Comparison of ENCODE assay signal across 8 cellular contexts in the genomic region with DNA sequence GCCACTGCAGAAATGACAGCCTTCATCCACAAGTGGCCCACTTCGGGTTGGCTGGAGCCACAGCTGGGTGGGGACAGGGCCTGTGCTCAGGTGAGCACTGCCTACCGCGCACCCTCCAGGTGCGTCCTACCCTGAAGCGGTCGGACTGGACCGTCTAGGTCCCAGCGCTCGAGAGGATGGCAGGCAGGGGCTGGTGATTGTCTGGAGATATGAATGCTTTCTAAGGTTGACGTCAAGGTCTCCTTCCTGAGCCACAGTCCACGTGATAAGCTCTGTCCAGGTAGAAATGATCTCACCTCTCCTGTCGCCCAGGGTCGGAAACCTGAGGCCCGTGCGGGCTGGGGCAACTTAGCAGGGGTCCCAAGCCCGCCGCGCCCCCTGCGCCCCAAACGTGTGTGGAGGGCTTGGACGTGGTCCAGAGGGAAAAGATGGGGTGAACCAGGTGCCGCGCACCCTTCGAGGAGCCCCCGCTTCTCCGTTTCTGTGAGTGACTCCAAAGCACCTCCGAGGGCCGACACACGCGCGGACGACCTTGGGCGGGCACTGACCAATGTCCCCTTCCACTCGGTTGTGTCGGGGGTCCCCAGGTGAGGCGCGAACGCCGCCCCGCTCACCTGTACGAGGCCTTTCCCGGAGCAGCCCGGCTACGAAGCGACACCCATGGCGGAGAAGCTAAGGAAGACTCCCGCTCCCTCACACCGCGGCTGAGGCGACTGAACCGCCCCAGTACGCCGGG. TPM values are rescaled to one million over a fixed set of nuclear protein-coding genes. Genes with fewer than 3 reads are reported as not detected.
DNase-seq lines count a peak whose midpoint lies in the region; ATAC-seq and TF ChIP-seq lines count a peak whose summit lies in the region.

No MANE protein-coding gene starts in this region.

- in situ Hi-C loops in gastrocnemius medialis (cut with MboI; ENCODE audit: low sequenced_read_pairs in 4 of 4), result loop anchor here in 1 of 4 donors (10.0 kb wide), 1 partner anchor 169 kb away; a partner anchor contains a TSS
- in situ Hi-C loops in ACHN (cut with HindIII; ENCODE audit: low pct_ligation_motif_present, low pct_unique_long_range_greater_than_20kb, low sequenced_read_pairs), result no loop called here

- CTCF ChIA-PET in HEK293 (lab: Yijun Ruan, JAX), result interaction anchor here (0.6 to 8.6 kb wide), 5 partner anchors 14 to 54 kb away, joined by 3 to 74 read pairs (median 5); no protein-coding TSS in a partner anchor

- TF ChIP-seq POLR2A in gastrocnemius medialis (IDR thresholded peaks at IDR 0.05), result peak; percentile 85 to 92

- H3K9me3 ChIP-seq in BLaER1 (no peaks in the 10 kb centered on the region), HEK293 (ENCODE audit: control insufficient read depth, insufficient read depth, low read depth, low read length) (no peaks in the 10 kb centered on the region), left ventricle myocardium inferior (replicated peaks) (peaks cover 11% of the 10 kb centered on the region), gastrocnemius medialis (no peaks in the 10 kb centered on the region)

- intact Hi-C loops in left ventricle myocardium inferior (cut with micrococcal nuclease) (no loop called here), gastrocnemius medialis (cut with DNase I; ENCODE audit: low total_unique reads) (loop anchor here (1.0 to 2.0 kb wide), 4 partner anchors 33 to 165 kb away; a partner anchor contains a TSS)

- DNase-seq in T-helper 9 cell, result peak; percentile 14
- DNase-seq in left ventricle myocardium inferior, result peak; percentile 21
- DNase-seq in gastrocnemius medialis, result peak in 1 of 2 donors; percentile 32
- no peak for DNase-seq in ACHN
- DNase-seq in OCI-M1 (lab: John Stamatoyannopoulos, UW), result no peak
- DNase-seq in NOMO-1 treated with DMSO at 0.1 percent for 48 hours (lab: John Stamatoyannopoulos, UW; ENCODE audit: unreplicated experiment), result no peak

- ATAC-seq in gastrocnemius medialis, result peak; percentile 13 to 25

- peaks cover 21% of the 10 kb centered on the region for H3K4me1 ChIP-seq in BLaER1
- H3K4me1 ChIP-seq in HEK293 (ENCODE audit: control insufficient read depth, insufficient read depth, low read length), result no peaks in the 10 kb centered on the region
- peaks cover 34% of the 10 kb centered on the region for H3K4me1 ChIP-seq in left ventricle myocardium inferior
- peaks cover 16 to 19% of the 10 kb centered on the region in 2 donors for H3K4me1 ChIP-seq in gastrocnemius medialis

- H3K36me3 ChIP-seq in BLaER1 (no peaks in the 10 kb centered on the region), HEK293 (ENCODE audit: control insufficient read depth in 2 of 2, insufficient read depth in 1 of 2, low read length in 2 of 2) (no peaks in the 10 kb centered on the region), left ventricle myocardium inferior (no peaks in the 10 kb centered on the region), gastrocnemius medialis (no peaks in the 10 kb centered on the region)

- peak overlapping the region; percentile 67 for H3K9ac ChIP-seq in BLaER1

- TF ChIP-seq CTCF in HEK293 (tag by site-specific recombination; IDR thresholded peaks at IDR 0.05) (no peak), left ventricle myocardium inferior (IDR thresholded peaks at IDR 0.05; ENCODE audit: borderline replicate concordance) (no peak), gastrocnemius medialis (IDR thresholded peaks at IDR 0.05 in 4 of 5, conservative IDR thresholded peaks at IDR 0.05 in 1 of 5) (no peak)

- peak overlapping the region; percentile 65 for H3K4me3 ChIP-seq in BLaER1
- peak overlapping the region; percentile 46 for H3K4me3 ChIP-seq in HEK293 (ENCODE audit: low read depth, low read length)
- peak overlapping the region; percentile 89 for H3K4me3 ChIP-seq in left ventricle myocardium inferior
- peak overlapping the region; percentile 70 to 82 (median 74) for H3K4me3 ChIP-seq in gastrocnemius medialis

- POLR2A ChIA-PET in HEK293 (lab: Yijun Ruan, JAX), result interaction anchor here (0.6 to 2.8 kb wide), 14 partner anchors 8 to 274 kb away, joined by 3 to 23 read pairs (median 7); a partner anchor contains a TSS

- H3K27me3 ChIP-seq in BLaER1, result no peaks in the 10 kb centered on the region
- H3K27me3 ChIP-seq in left ventricle myocardium inferior (ENCODE audit: low read depth), result no peaks in the 10 kb centered on the region
- H3K27me3 ChIP-seq in gastrocnemius medialis, result no peaks in the 10 kb centered on the region

- H4K20me1 ChIP-seq in BLaER1, result no peaks in the 10 kb centered on the region

- peak overlapping the region; percentile 97 for H3K4me2 ChIP-seq in BLaER1

- 0 out of 2 replicates have a peak overlapping the region, but pooled peaks have one; percentile 27 for H3K27ac ChIP-seq in BLaER1
- H3K27ac ChIP-seq in HEK293 (ENCODE audit: extremely low read depth, low read depth, low read length), result no peak overlapping the region
- peak overlapping the region; percentile 85 for H3K27ac ChIP-seq in left ventricle myocardium inferior (replicated peaks)
- peak overlapping the region; percentile 80 to 91 (median 88) for H3K27ac ChIP-seq in gastrocnemius medialis

TF ChIP-seq in HEK293, 187 proteins besides CTCF, POLR2A, EP300 and RAD21 (continues in another document):
- TF ChIP-seq MZF1 (tag by site-specific recombination; IDR thresholded peaks at IDR 0.05; ENCODE audit: borderline replicate concordance), result no peak
- TF ChIP-seq SCRT2 (tag by site-specific recombination; IDR thresholded peaks at IDR 0.05), result 0 out of 2 replicates have a peak, but pooled peaks have one; percentile 42
- TF ChIP-seq, protein P1, sequence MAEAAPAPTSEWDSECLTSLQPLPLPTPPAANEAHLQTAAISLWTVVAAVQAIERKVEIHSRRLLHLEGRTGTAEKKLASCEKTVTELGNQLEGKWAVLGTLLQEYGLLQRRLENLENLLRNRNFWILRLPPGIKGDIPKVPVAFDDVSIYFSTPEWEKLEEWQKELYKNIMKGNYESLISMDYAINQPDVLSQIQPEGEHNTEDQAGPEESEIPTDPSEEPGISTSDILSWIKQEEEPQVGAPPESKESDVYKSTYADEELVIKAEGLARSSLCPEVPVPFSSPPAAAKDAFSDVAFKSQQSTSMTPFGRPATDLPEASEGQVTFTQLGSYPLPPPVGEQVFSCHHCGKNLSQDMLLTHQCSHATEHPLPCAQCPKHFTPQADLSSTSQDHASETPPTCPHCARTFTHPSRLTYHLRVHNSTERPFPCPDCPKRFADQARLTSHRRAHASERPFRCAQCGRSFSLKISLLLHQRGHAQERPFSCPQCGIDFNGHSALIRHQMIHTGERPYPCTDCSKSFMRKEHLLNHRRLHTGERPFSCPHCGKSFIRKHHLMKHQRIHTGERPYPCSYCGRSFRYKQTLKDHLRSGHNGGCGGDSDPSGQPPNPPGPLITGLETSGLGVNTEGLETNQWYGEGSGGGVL (tag by site-specific recombination; IDR thresholded peaks at IDR 0.05), result no peak
- no peak for TF ChIP-seq BCL11B (tag by site-specific recombination; IDR thresholded peaks at IDR 0.05; ENCODE audit: low read depth)
- no peak for TF ChIP-seq ZNF521 (tag by site-specific recombination; IDR thresholded peaks at IDR 0.05)
- no peak for TF ChIP-seq PRDM1 (tag by site-specific recombination; IDR thresholded peaks at IDR 0.05)
- no peak for TF ChIP-seq SP3 (tag by site-specific recombination; IDR thresholded peaks at IDR 0.05)
- TF ChIP-seq KLF10 (tag by site-specific recombination; IDR thresholded peaks at IDR 0.05), result no peak
- TF ChIP-seq ZNF624 (tag by site-specific recombination; IDR thresholded peaks at IDR 0.05), result no peak
- no peak for TF ChIP-seq ZNF133 (tag by site-specific recombination; IDR thresholded peaks at IDR 0.05)
- no peak for TF ChIP-seq ZNF292 (tag by site-specific recombination; IDR thresholded peaks at IDR 0.05; ENCODE audit: borderline replicate concordance, low read depth)
- 0 out of 2 replicates have a peak, but pooled peaks have one; percentile 52 for TF ChIP-seq ZNF837 (tag by site-specific recombination; IDR thresholded peaks at IDR 0.05)
- TF ChIP-seq ZNF785 (tag by site-specific recombination; IDR thresholded peaks at IDR 0.05), result no peak
- no peak for TF ChIP-seq ZNF626 (tag by site-specific recombination; IDR thresholded peaks at IDR 0.05)
- TF ChIP-seq, protein P2, sequence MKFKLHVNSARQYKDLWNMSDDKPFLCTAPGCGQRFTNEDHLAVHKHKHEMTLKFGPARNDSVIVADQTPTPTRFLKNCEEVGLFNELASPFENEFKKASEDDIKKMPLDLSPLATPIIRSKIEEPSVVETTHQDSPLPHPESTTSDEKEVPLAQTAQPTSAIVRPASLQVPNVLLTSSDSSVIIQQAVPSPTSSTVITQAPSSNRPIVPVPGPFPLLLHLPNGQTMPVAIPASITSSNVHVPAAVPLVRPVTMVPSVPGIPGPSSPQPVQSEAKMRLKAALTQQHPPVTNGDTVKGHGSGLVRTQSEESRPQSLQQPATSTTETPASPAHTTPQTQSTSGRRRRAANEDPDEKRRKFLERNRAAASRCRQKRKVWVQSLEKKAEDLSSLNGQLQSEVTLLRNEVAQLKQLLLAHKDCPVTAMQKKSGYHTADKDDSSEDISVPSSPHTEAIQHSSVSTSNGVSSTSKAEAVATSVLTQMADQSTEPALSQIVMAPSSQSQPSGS (tag by site-specific recombination; IDR thresholded peaks at IDR 0.05; ENCODE audit: low read depth), result no peak
- TF ChIP-seq, protein P3, sequence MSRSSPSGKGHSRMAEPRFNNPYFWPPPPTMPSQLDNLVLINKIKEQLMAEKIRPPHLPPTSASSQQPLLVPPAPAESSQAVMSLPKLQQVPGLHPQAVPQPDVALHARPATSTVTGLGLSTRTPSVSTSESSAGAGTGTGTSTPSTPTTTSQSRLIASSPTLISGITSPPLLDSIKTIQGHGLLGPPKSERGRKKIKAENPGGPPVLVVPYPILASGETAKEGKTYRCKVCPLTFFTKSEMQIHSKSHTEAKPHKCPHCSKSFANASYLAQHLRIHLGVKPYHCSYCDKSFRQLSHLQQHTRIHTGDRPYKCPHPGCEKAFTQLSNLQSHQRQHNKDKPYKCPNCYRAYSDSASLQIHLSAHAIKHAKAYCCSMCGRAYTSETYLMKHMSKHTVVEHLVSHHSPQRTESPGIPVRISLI (tag by site-specific recombination; IDR thresholded peaks at IDR 0.05), result no peak
- no peak for TF ChIP-seq HOXA7 (CRISPR knock-in tag; IDR thresholded peaks at IDR 0.05; ENCODE audit: borderline replicate concordance)
- no peak for TF ChIP-seq ZNF239 (tag by site-specific recombination; IDR thresholded peaks at IDR 0.05)
- TF ChIP-seq SCRT1 (tag by site-specific recombination; IDR thresholded peaks at IDR 0.05; ENCODE audit: borderline replicate concordance), result no peak
- TF ChIP-seq SALL2 (tag by site-specific recombination; IDR thresholded peaks at IDR 0.05; ENCODE audit: borderline replicate concordance), result no peak
- no peak for TF ChIP-seq GLIS2 (tag by site-specific recombination; IDR thresholded peaks at IDR 0.05)
- no peak for TF ChIP-seq ZNF707 (tag by site-specific recombination; IDR thresholded peaks at IDR 0.05)
- no peak for TF ChIP-seq ZNF664 (tag by site-specific recombination; IDR thresholded peaks at IDR 0.05)

RNA-seq across cellular contexts. Expression of a gene that starts 0.9 kb away (rescaled TPM):
- total RNA-seq in left ventricle myocardium inferior, result 13.6 TPM
- 10 to 100 TPM; 10.4 to 16.5 (median 13.5) TPM for total RNA-seq in gastrocnemius medialis

RNA-seq across cellular contexts. Expression of a gene that starts 20.9 kb away (rescaled TPM):
- 2.0 TPM for total RNA-seq in left ventricle myocardium inferior
- 1 to 10 TPM in 3 of 4 donors, under 1 TPM in 1; 0.80 to 2.9 (median 1.8) TPM for total RNA-seq in gastrocnemius medialis

Comparison
In these comparisons a context has a peak if more than half of its experiments do, and no peak if none do; other contexts are left out.
1. DNase-seq: peak in T-helper 9 cell (single experiment) and left ventricle myocardium inferior (single experiment); none in ACHN (single experiment), OCI-M1 (single experiment) and NOMO-1 treated with DMSO at 0.1 percent for 48 hours (single experiment).
2. Peak in every context shown above with its lines, with median percentiles within 50 percentile points of each other: H3K4me3 ChIP-seq.